14 cellular contexts compared by ENCODE assay signal in genomic region chrX:1661922-1662221, GRCh38. TPM values are rescaled to one million over a fixed set of nuclear protein-coding genes. Genes with fewer than 3 reads are reported as not detected.
DNase-seq lines count a peak whose midpoint lies in the region; ATAC-seq and TF ChIP-seq lines count a peak whose summit lies in the region.
"Had no signal": no experiment of that assay in that cellular context is flagged by ENCODE, and none has a peak within 500 bp of the region (broad histone marks: within the 10 kb centered on the region; RNA-seq: fewer than 3 reads in every experiment).

No MANE protein-coding gene starts in this region.

- H3K27me3 Mint-ChIP-seq in activated T-helper 17 cell treated with anti-CD3 and anti-CD28 coated beads, Interleukin-2, amount 50 U/mL, for 72 hours = no peaks in the 10 kb centered on the region

- TF ChIP-seq POLR2A in right lobe of liver (IDR thresholded peaks at IDR 0.05) = no peak

- H3K27me3 ChIP-seq in neutrophil = no peaks in the 10 kb centered on the region
- H3K27me3 ChIP-seq in right lobe of liver = no peaks in the 10 kb centered on the region
- H3K27me3 ChIP-seq: SJSA1 had no signal

- H3K9me3 ChIP-seq in neutrophil = no peaks in the 10 kb centered on the region
- H3K9me3 ChIP-seq in right lobe of liver = no peaks in the 10 kb centered on the region
- H3K9me3 ChIP-seq: SJSA1 had no signal

- intact Hi-C loops in right lobe of liver (cut with DNase I) = no loop called here

- H3K27ac ChIP-seq in neutrophil (peak overlapping the region; percentile 59), right lobe of liver (no peak overlapping the region)
- H3K27ac ChIP-seq: SJSA1 had no signal

- ATAC-seq in HG02938 (IDR thresholded peaks at IDR 0.05; ENCODE audit: unreplicated experiment) (peak; percentile 20), right lobe of liver (no peak), HG03039 (IDR thresholded peaks at IDR 0.05; ENCODE audit: unreplicated experiment) (no peak)
- ATAC-seq in activated T-helper 17 cell treated with anti-CD3 and anti-CD28 coated beads, Interleukin-2, amount 50 U/mL, for 72 hours (replicated peaks) = peak; percentile 18

- peaks cover 78% of the 10 kb centered on the region for H3K36me3 Mint-ChIP-seq in activated T-helper 17 cell treated with anti-CD3 and anti-CD28 coated beads, Interleukin-2, amount 50 U/mL, for 72 hours (ENCODE audit: low read depth)

- no peak for DNase-seq in GM12864 (ENCODE audit: low read depth)
- no peak for DNase-seq in right lobe of liver
- no peak for DNase-seq in NCI-H1048 (lab: John Stamatoyannopoulos, UW)
- DNase-seq: DMS 273 treated with DMSO at 0.1 percent for 48 hours; foreskin melanocyte; NCI-H1417 treated with DMSO at 0.1 percent for 48 hours; NCI-H748 treated with DMSO at 0.1 percent for 48 hours; stimulated activated naive CD4-positive, alpha-beta T cell treated with Interleukin-2 at 50 U/mL for 16 hours had no signal

- H3K4me3 Mint-ChIP-seq in activated T-helper 17 cell treated with anti-CD3 and anti-CD28 coated beads, Interleukin-2, amount 50 U/mL, for 72 hours = peak overlapping the region; percentile 79

- H3K4me1 Mint-ChIP-seq in activated T-helper 17 cell treated with anti-CD3 and anti-CD28 coated beads, Interleukin-2, amount 50 U/mL, for 72 hours = peaks cover 25% of the 10 kb centered on the region

- TF ChIP-seq CTCF in GM12864 (IDR thresholded peaks at IDR 0.05; ENCODE audit: low read depth, low read length, missing control alignments) (no peak), neutrophil (IDR thresholded peaks at IDR 0.05) (no peak), right lobe of liver (IDR thresholded peaks at IDR 0.05) (no peak)

- H3K4me3 ChIP-seq in GM12864 (ENCODE audit: low read depth, low read length) = peak overlapping the region; percentile 78
- H3K4me3 ChIP-seq in neutrophil (ENCODE audit: low read depth in 1 of 2, low read length in 1 of 2) = peak overlapping the region; percentile 33 to 92
- H3K4me3 ChIP-seq in right lobe of liver = no peak overlapping the region
- H3K4me3 ChIP-seq: SJSA1 had no signal

- H3K9me3 Mint-ChIP-seq in activated T-helper 17 cell treated with anti-CD3 and anti-CD28 coated beads, Interleukin-2, amount 50 U/mL, for 72 hours = no peaks in the 10 kb centered on the region

- H3K27ac Mint-ChIP-seq in activated T-helper 17 cell treated with anti-CD3 and anti-CD28 coated beads, Interleukin-2, amount 50 U/mL, for 72 hours = peak overlapping the region; percentile 52

- H3K36me3 ChIP-seq in neutrophil (no peaks in the 10 kb centered on the region), right lobe of liver (no peaks in the 10 kb centered on the region)
- H3K36me3 ChIP-seq: SJSA1 had no signal

- peaks cover 13 to 33% of the 10 kb centered on the region in 2 experiments for H3K4me1 ChIP-seq in neutrophil (ENCODE audit: control insufficient read depth in 1 of 2, insufficient read depth in 1 of 2, low read depth in 1 of 2, low read length in 1 of 2)
- no peaks in the 10 kb centered on the region for H3K4me1 ChIP-seq in right lobe of liver
- H3K4me1 ChIP-seq: SJSA1 had no signal

- WGBS in right lobe of liver (ENCODE audit: insufficient coverage, low coverage, low lambda C conversion rate, missing lambda C conversion rate) = 80% methylated on average over 9 of the region's 15 CpGs

RNA-seq across cellular contexts. Expression of gene ASMT, which starts 47.0 kb away (rescaled TPM):
- 1 to 10 TPM; 2.0 to 8.9 TPM for total RNA-seq in activated T-helper 17 cell treated with anti-CD3 and anti-CD28 coated beads, Interleukin-2, amount 50 U/mL, for 72 hours
- under 1 TPM in 1 of 6 experiments, not detected in 5; 0.13 TPM for total RNA-seq in right lobe of liver
- total RNA-seq: dermis microvascular lymphatic vessel endothelial cell, SJSA1 had no signal

Comparison
In these comparisons a context has a peak if more than half of its experiments do, and no peak if none do; other contexts are left out.
1. H3K4me3 ChIP-seq: peak in GM12864 (single experiment) and neutrophil (2 of 2); none in right lobe of liver (0 of 3).
2. ATAC-seq: peak in HG02938 (single experiment) and activated T-helper 17 cell treated with anti-CD3 and anti-CD28 coated beads, Interleukin-2, amount 50 U/mL, for 72 hours (single experiment); none in right lobe of liver (0 of 4) and HG03039 (single experiment).